35 cellular contexts compared by ENCODE assay signal in the genomic region with DNA sequence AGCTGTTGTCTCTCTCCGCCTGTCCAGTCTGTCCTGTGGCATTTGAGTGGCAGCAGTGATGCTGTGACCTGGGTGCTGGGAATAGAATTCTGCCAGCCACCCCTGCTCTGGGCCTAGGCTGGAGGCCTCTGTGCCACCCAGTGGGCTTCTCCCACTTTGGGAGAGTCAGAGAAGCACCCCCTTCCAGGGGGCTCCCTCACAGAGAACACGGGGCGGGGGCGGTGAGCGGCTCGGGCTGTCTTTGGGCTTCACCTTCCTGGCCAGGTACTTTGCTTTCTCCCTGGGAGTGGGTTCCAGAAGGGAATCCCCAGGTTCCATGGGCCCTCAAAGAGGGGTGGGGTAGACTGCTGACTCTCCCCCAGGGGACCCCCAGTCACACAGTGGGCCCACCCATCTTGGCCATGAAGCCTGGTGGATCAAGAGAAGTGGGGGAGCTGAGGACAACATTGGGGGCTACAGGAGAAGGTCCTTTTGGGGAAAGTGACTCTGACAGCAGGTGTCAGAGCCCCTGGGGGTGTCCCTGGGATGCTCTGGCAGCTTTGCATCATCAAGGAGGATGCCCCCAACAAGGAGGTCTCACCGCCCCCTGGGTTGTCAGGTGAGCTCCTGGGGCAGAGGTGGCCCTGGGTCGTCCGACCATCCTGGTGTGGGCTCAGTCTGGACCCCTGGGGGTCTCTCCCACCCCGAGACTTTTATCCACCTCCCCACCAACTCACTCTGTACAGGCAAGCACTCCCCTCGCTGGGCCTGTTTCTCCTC. TPM values are rescaled to one million over a fixed set of nuclear protein-coding genes. Genes with fewer than 3 reads are reported as not detected.
DNase-seq lines count a peak whose midpoint lies in the region; ATAC-seq, FAIRE-seq and TF ChIP-seq lines count a peak whose summit lies in the region.
"Had no signal": no experiment of that assay in that cellular context is flagged by ENCODE, and none has a peak within 500 bp of the region (broad histone marks: within the 10 kb centered on the region; RNA-seq: fewer than 3 reads in every experiment).

No MANE protein-coding gene starts in this region.

- H3K27ac Mint-ChIP-seq in MCF 10A (ENCODE audit: low read depth, unreplicated experiment) = no peak overlapping the region
- H3K27ac Mint-ChIP-seq: activated naive CD8-positive, alpha-beta T cell treated with anti-CD3 and anti-CD28 coated beads, Interleukin-2, amount 10 ng/mL, durations not matched to agents 7 days and 5 days; CD4-positive, alpha-beta memory T cell; naive thymus-derived CD4-positive, alpha-beta T cell; T-helper 2 cell treated with Interferon-gamma antibody and Interleukin-4, amounts not matched to agents 5 μg/mL and 100 μg/mL, for 36 hours had no signal

- peaks cover 6% of the 10 kb centered on the region for H3K27me3 ChIP-seq in mammary epithelial cell (ENCODE audit: insufficient read depth, low read length)
- no peaks in the 10 kb centered on the region for H3K27me3 ChIP-seq in PC-9 (ENCODE audit: insufficient read depth, low read depth)
- H3K27me3 ChIP-seq in HepG2 (ENCODE audit: control insufficient read depth in 1 of 2, insufficient read depth in 2 of 2, low read length in 2 of 2) = peaks cover 4 to 38% of the 10 kb centered on the region in 2 experiments; a peak in 4 of 5 replicates

- H4K20me1 ChIP-seq in mammary epithelial cell (ENCODE audit: insufficient read depth, low read length) (peaks cover 2% of the 10 kb centered on the region), PC-9 (ENCODE audit: insufficient read depth) (no peaks in the 10 kb centered on the region), HepG2 (ENCODE audit: insufficient read depth, low read length) (no peaks in the 10 kb centered on the region)

- in situ Hi-C loops in mammary epithelial cell (cut with MboI; ENCODE audit: low sequenced_read_pairs in 2 of 2) = no loop called here
- in situ Hi-C loops in HepG2 (cut with HindIII; ENCODE audit: extremely low pct_ligation_motif_present, low pct_unique_long_range_greater_than_20kb) = no loop called here

- H3K79me2 ChIP-seq in mammary epithelial cell (ENCODE audit: insufficient read depth, low read length) (no peaks in the 10 kb centered on the region), PC-9 (ENCODE audit: low read depth) (no peaks in the 10 kb centered on the region), HepG2 (ENCODE audit: insufficient read depth, low read length) (no peaks in the 10 kb centered on the region)

- CTCF ChIA-PET in mammary epithelial cell (lab: Charles Lee; ENCODE audit: low non-redundant PET) (no interaction called here), MCF 10A (lab: Yijun Ruan, JAX) (interaction anchor here (0.7 kb wide), 1 partner anchor 625 kb away, joined by 3 read pairs; no protein-coding TSS in a partner anchor), PC-9 (lab: Charles Lee) (no interaction called here), HepG2 (lab: Yijun Ruan, JAX; ENCODE audit: low intra/inter-chr PET ratio, low total read pairs) (no interaction called here)

- no peaks in the 10 kb centered on the region for H3K9me2 ChIP-seq in PC-9 (ENCODE audit: insufficient read depth)

- dilution Hi-C loops in mammary epithelial cell (cut with HindIII; ENCODE audit: low sequenced_read_pairs) = no loop called here

- H3K4me3 Mint-ChIP-seq in MCF 10A (ENCODE audit: unreplicated experiment) = no peak overlapping the region
- H3K4me3 Mint-ChIP-seq in activated T-cell treated with anti-CD3 and anti-CD28 coated beads, Interleukin-2, amount 50 U/mL, for 4 hours = no peak overlapping the region

- POLR2A ChIA-PET in MCF 10A (lab: Yijun Ruan, JAX) (interaction anchor here (0.9 kb wide), 1 partner anchor 20 kb away, joined by 4 read pairs; no protein-coding TSS in a partner anchor), PC-9 (lab: Charles Lee; ENCODE audit: unreplicated experiment) (interaction anchor here (0.5 to 0.9 kb wide), 2 partner anchors 8 to 21 kb away, joined by 3 to 5 read pairs; no protein-coding TSS in a partner anchor), HepG2 (lab: Yijun Ruan, JAX) (interaction anchor here (1.4 kb wide), 1 partner anchor 225 kb away, joined by 4 read pairs; the partner anchor contains the start of genes HDLBP and SEPTIN2)

- H3K27ac ChIP-seq in mammary epithelial cell (ENCODE audit: insufficient read depth, low read depth, low read length) = no peak overlapping the region
- no peak overlapping the region for H3K27ac ChIP-seq in PC-9
- no peak overlapping the region for H3K27ac ChIP-seq in HepG2 (ENCODE audit: extremely low read length, insufficient read depth, low read length)
- H3K27ac ChIP-seq in coronary artery = peak overlapping the region in 1 of 2 donors; percentile 51
- H3K27ac ChIP-seq: prostate gland had no signal

- peaks cover 9% of the 10 kb centered on the region; the same call in 1 of the 2 replicates for H3F3A ChIP-seq in PC-9 (ENCODE audit: insufficient read depth, low read depth)

- no peak overlapping the region for H2AFZ ChIP-seq in mammary epithelial cell (ENCODE audit: low read depth, low read length)
- no peak overlapping the region for H2AFZ ChIP-seq in PC-9
- H2AFZ ChIP-seq in HepG2 (ENCODE audit: low read length) = no peak overlapping the region

- no peak for FAIRE-seq in HepG2 (lab: Jason Lieb, UNC)
- no peak for FAIRE-seq in D721Med (lab: Jason Lieb, UNC)

- intact Hi-C loops in mammary epithelial cell (cut with micrococcal nuclease) (loop anchor here (2.0 to 5.0 kb wide), 2 partner anchors 31 to 98 kb away; partner anchors contain the start of genes ATG4B, STK25 and THAP4), MCF 10A (cut with micrococcal nuclease) (no loop called here), PC-9 (cut with micrococcal nuclease; ENCODE audit: unreplicated experiment) (loop anchor here (10.0 kb wide), 1 partner anchor 165 kb away; the partner anchor contains the start of gene ING5), HepG2 (cut with micrococcal nuclease; ENCODE audit: unreplicated experiment) (no loop called here)

- peaks cover 18% of the 10 kb centered on the region for H3K4me1 ChIP-seq in mammary epithelial cell (ENCODE audit: insufficient read depth, low read length)
- H3K4me1 ChIP-seq in PC-9 (replicated peaks; ENCODE audit: insufficient read depth) = no peaks in the 10 kb centered on the region; the same call in 1 of the 2 replicates
- H3K4me1 ChIP-seq in HepG2 (ENCODE audit: insufficient read depth, low read length) = peaks cover 53% of the 10 kb centered on the region

- TF ChIP-seq EP300 in HepG2 (IDR thresholded peaks at IDR 0.05; ENCODE audit: low read depth in 2 of 2, low read length in 2 of 2) = no peak
- TF ChIP-seq EP300 in HepG2 (CRISPR knock-in tag; IDR thresholded peaks at IDR 0.05; ENCODE audit: borderline replicate concordance) = no peak

- H3K36me3 ChIP-seq in mammary epithelial cell (ENCODE audit: insufficient read depth, low read length) (no peaks in the 10 kb centered on the region), PC-9 (ENCODE audit: low read depth) (no peaks in the 10 kb centered on the region), HepG2 (replicated peaks in 1 of 2; ENCODE audit: control insufficient read depth in 1 of 2, insufficient read depth in 2 of 2, low read length in 2 of 2) (no peaks in the 10 kb centered on the region)
- H3K36me3 ChIP-seq: HAP-1, prostate gland, sigmoid colon, transverse colon had no signal

- BruUV-seq in mammary epithelial cell (replicated peaks; lab: Mats Ljungman, UMichigan) (no TSS peak), MCF 10A (replicated peaks; lab: Mats Ljungman, UMichigan) (no TSS peak), PC-9 (replicated peaks; lab: Mats Ljungman, UMichigan) (no TSS peak), HepG2 (replicated peaks; lab: Mats Ljungman, UMichigan) (no TSS peak)

- no peak overlapping the region for H3K4me3 ChIP-seq in mammary epithelial cell (replicated peaks in 1 of 3; ENCODE audit: insufficient read depth in 1 of 3, low read depth in 2 of 3, low read length in 3 of 3)
- H3K4me3 ChIP-seq in PC-9 = no peak overlapping the region
- H3K4me3 ChIP-seq in HepG2 (replicated peaks in 1 of 3; ENCODE audit: insufficient read depth in 1 of 3, low read depth in 2 of 3, low read length in 3 of 3) = peak overlapping the region in 1 of 3 experiments; percentile 79; a peak in 1 of 6 replicates
- H3K4me3 ChIP-seq in coronary artery = no peak overlapping the region

- no peak for TF ChIP-seq RAD21 in HepG2 (CRISPR knock-in tag; IDR thresholded peaks at IDR 0.05)

- WGBS in mammary epithelial cell (ENCODE audit: low coverage, missing lambda C conversion rate) = 96% methylated on average over 7 of the region's 11 CpGs
- 59% methylated on average over 5 of the region's 11 CpGs for WGBS in HepG2 (ENCODE audit: low lambda C conversion rate)

- DNase-seq in mammary epithelial cell = no peak
- DNase-seq in MCF 10A (ENCODE audit: unreplicated experiment) = no peak
- no peak for DNase-seq in PC-9
- no peak for DNase-seq in HepG2 (ENCODE audit: low spot score)
- no peak for DNase-seq in D721Med (ENCODE audit: insufficient read length, low spot score)
- DNase-seq in anterior cingulate cortex (lab: John Stamatoyannopoulos, UW) = no peak
- DNase-seq in activated T-cell treated with anti-CD3 and anti-CD28 coated beads, Interleukin-2, amount 50 U/mL, for 4 hours = no peak
- no peak for DNase-seq in coronary artery (ENCODE audit: low spot score)
- DNase-seq: activated CD8-positive, alpha-beta T cell treated with anti-CD3 and anti-CD28 coated beads, Interleukin-2, amount 10 ng/mL, durations not matched to agents 7 days and 5 days; activated effector memory CD4-positive, alpha-beta T cell treated with anti-CD3 and anti-CD28 coated beads, Interleukin-2, amount 50 U/mL, for 16 hours; activated naive CD8-positive, alpha-beta T cell treated with anti-CD3 and anti-CD28 coated beads, Interleukin-2, amount 10 ng/mL, durations not matched to agents 7 days and 5 days; activated T-cell treated with anti-CD3 and anti-CD28 coated beads for 4 hours; CD4-positive, alpha-beta memory T cell; dermis blood vessel endothelial cell; endodermal cell; glutamatergic neuron; Karpas-422; naive thymus-derived CD4-positive, alpha-beta T cell; NCI-H1417 treated with DMSO at 0.1 percent for 48 hours; NCI-H2081; NCI-H2227 treated with DMSO at 0.1 percent for 48 hours; NCI-H526 treated with DMSO at 0.1 percent for 48 hours; NK-92 treated with Interleukin-12 subunit alpha and Interleukin-12 subunit beta, amount 100 ng/mL, for 24 hours; nucleus accumbens; PC-3; SHP77; sigmoid colon; stimulated activated CD4-positive, alpha-beta T cell treated with anti-CD3 and anti-CD28 coated beads, Interleukin-4, amount 100 ng/mL, for 1 hour; transverse colon had no signal

- no peaks in the 10 kb centered on the region for H3K4me1 Mint-ChIP-seq in MCF 10A (ENCODE audit: insufficient read depth, unreplicated experiment)
- peaks cover 3% of the 10 kb centered on the region for H3K4me1 Mint-ChIP-seq in activated T-cell treated with anti-CD3 and anti-CD28 coated beads, Interleukin-2, amount 50 U/mL, for 4 hours (ENCODE audit: low read depth)
- H3K4me1 Mint-ChIP-seq: central memory CD8-positive, alpha-beta T cell had no signal

- no peaks in the 10 kb centered on the region for H3K9me3 Mint-ChIP-seq in MCF 10A (ENCODE audit: unreplicated experiment)
- no peaks in the 10 kb centered on the region for H3K9me3 Mint-ChIP-seq in activated T-cell treated with anti-CD3 and anti-CD28 coated beads, Interleukin-2, amount 50 U/mL, for 4 hours
- H3K9me3 Mint-ChIP-seq: activated naive CD8-positive, alpha-beta T cell treated with anti-CD3 and anti-CD28 coated beads, Interleukin-2, amount 10 ng/mL, durations not matched to agents 7 days and 5 days; CD4-positive, alpha-beta memory T cell; central memory CD8-positive, alpha-beta T cell; endodermal cell; mesothelial cell of epicardium; naive thymus-derived CD4-positive, alpha-beta T cell; T-helper 2 cell treated with Interferon-gamma antibody and Interleukin-4, amounts not matched to agents 5 μg/mL and 100 μg/mL, for 36 hours had no signal

- TF ChIP-seq POLR2A in HepG2 (IDR thresholded peaks at IDR 0.05; ENCODE audit: insufficient read depth in 1 of 2, low read depth in 2 of 2, low read length in 2 of 2) = no peak

- H3K4me2 ChIP-seq in mammary epithelial cell (ENCODE audit: insufficient read depth, low read depth, low read length) (peak overlapping the region; percentile 97), PC-9 (peak overlapping the region; percentile 85; the same call in 1 of the 2 replicates), HepG2 (ENCODE audit: low read depth, low read length) (peak overlapping the region; percentile 91; the same call in 1 of the 2 replicates)

- no peak overlapping the region for H3K9ac ChIP-seq in mammary epithelial cell (ENCODE audit: insufficient read depth, low read length)
- H3K9ac ChIP-seq in HepG2 (ENCODE audit: insufficient read depth, low read depth, low read length) = 0 out of 2 replicates have a peak overlapping the region, but pooled peaks have one; percentile 61

- ATAC-seq in HepG2 = peak; percentile 1; the same call in 2 of the 3 replicates
- ATAC-seq in activated T-cell treated with anti-CD3 and anti-CD28 coated beads, Interleukin-2, amount 50 U/mL, for 4 hours = no peak
- ATAC-seq: activated CD8-positive, alpha-beta T cell treated with anti-CD3 and anti-CD28 coated beads, Interleukin-2, amount 10 ng/mL, durations not matched to agents 7 days and 5 days; left lobe of liver; naive thymus-derived CD4-positive, alpha-beta T cell; PC-3 had no signal

- H3K36me3 Mint-ChIP-seq in MCF 10A (ENCODE audit: insufficient read depth, unreplicated experiment) = no peaks in the 10 kb centered on the region
- no peaks in the 10 kb centered on the region for H3K36me3 Mint-ChIP-seq in activated T-cell treated with anti-CD3 and anti-CD28 coated beads, Interleukin-2, amount 50 U/mL, for 4 hours (ENCODE audit: insufficient read depth)
- H3K36me3 Mint-ChIP-seq: activated naive CD8-positive, alpha-beta T cell treated with anti-CD3 and anti-CD28 coated beads, Interleukin-2, amount 10 ng/mL, durations not matched to agents 7 days and 5 days; CD4-positive, alpha-beta memory T cell; mesothelial cell of epicardium; naive thymus-derived CD4-positive, alpha-beta T cell had no signal

- TF ChIP-seq CTCF in mammary epithelial cell (conservative IDR thresholded peaks at IDR 0.05 in 1 of 2, IDR thresholded peaks at IDR 0.05 in 1 of 2; ENCODE audit: extremely low read depth in 1 of 2, insufficient read depth in 1 of 2, low read depth in 1 of 2, low read length in 2 of 2) (no peak), MCF 10A (IDR thresholded peaks at IDR 0.05; ENCODE audit: unreplicated experiment) (no peak), PC-9 (conservative IDR thresholded peaks at IDR 0.05) (no peak), HepG2 (CRISPR knock-in tag; IDR thresholded peaks at IDR 0.05) (no peak), D721Med (IDR thresholded peaks at IDR 0.05; ENCODE audit: insufficient read depth, missing control alignments) (no peak), coronary artery (IDR thresholded peaks at IDR 0.05) (no peak)

- H3K9me3 ChIP-seq in mammary epithelial cell (replicated peaks; ENCODE audit: insufficient read depth, low read length) = no peaks in the 10 kb centered on the region
- no peaks in the 10 kb centered on the region for H3K9me3 ChIP-seq in PC-9 (ENCODE audit: insufficient read depth, low read depth)
- no peaks in the 10 kb centered on the region for H3K9me3 ChIP-seq in HepG2 (ENCODE audit: low read length)
- H3K9me3 ChIP-seq: HAP-1, prostate gland, sigmoid colon, transverse colon had no signal

- no peaks in the 10 kb centered on the region for H3K27me3 Mint-ChIP-seq in MCF 10A (ENCODE audit: insufficient read depth, unreplicated experiment)
- peaks cover 25% of the 10 kb centered on the region for H3K27me3 Mint-ChIP-seq in activated T-cell treated with anti-CD3 and anti-CD28 coated beads, Interleukin-2, amount 50 U/mL, for 4 hours (ENCODE audit: low read depth)

RNA-seq across cellular contexts. Expression of gene BOK, which starts 18.8 kb away (rescaled TPM):
- total RNA-seq in mammary epithelial cell = 10 to 100 TPM; 21.3 to 38.5 TPM
- polyA plus RNA-seq in mammary epithelial cell = 23.3 TPM
- polyA minus RNA-seq in mammary epithelial cell = 7.2 TPM
- 15.5 and 18.6 TPM in 2 replicates for total RNA-seq in MCF 10A (2022)
- total RNA-seq in PC-9 (2021) = 72.8 and 107 TPM in 2 replicates
- 30.2 and 35.5 TPM in 2 replicates for total RNA-seq in HepG2 (2016; rRNA removed; fragmentation: Illumina TruSeq; extraction: Trizol)
- 22.2 and 23.9 TPM in 2 replicates for total RNA-seq in HepG2 (2016; cell fraction: cytosol; rRNA removed; fragmentation: Illumina TruSeq; extraction: Trizol; ENCODE audit: low read depth)
- 28.1 and 36.4 TPM in 2 replicates for total RNA-seq in HepG2 (2016; cell fraction: insoluble cytoplasmic fraction; rRNA removed; fragmentation: Illumina TruSeq; extraction: Trizol)
- total RNA-seq in HepG2 (2016; cell fraction: membrane; rRNA removed; fragmentation: Illumina TruSeq; extraction: Trizol) = 58.8 and 67.3 TPM in 2 replicates
- 18.8 and 20.8 TPM in 2 replicates for total RNA-seq in HepG2 (2016; cell fraction: nucleus; rRNA removed; fragmentation: Illumina TruSeq; extraction: Trizol)
- 39.2 and 58.1 TPM in 2 replicates for polyA plus RNA-seq in HepG2 (2011; rRNA removed)
- 49.3 and 71.9 TPM in 2 replicates for polyA plus RNA-seq in HepG2 (2011; cell fraction: cytosol; rRNA removed)
- polyA plus RNA-seq in HepG2 (2011; cell fraction: nucleus; rRNA removed) = 101 and 104 TPM in 2 replicates
- 43.9 and 55.3 TPM in 2 replicates for polyA plus RNA-seq in HepG2 (2012)
- 28.1 and 33.7 TPM in 2 replicates for polyA plus RNA-seq in HepG2 (2016; cell fraction: cytosol; fragmentation: Illumina TruSeq; extraction: Trizol; ENCODE audit: low read depth)
- polyA plus RNA-seq in HepG2 (2016; cell fraction: insoluble cytoplasmic fraction; fragmentation: Illumina TruSeq; extraction: Trizol; ENCODE audit: low read depth) = 37.9 and 46.1 TPM in 2 replicates
- polyA plus RNA-seq in HepG2 (2016; cell fraction: membrane; fragmentation: Illumina TruSeq; extraction: Trizol; ENCODE audit: low read depth) = 64.2 and 66.8 TPM in 2 replicates
- polyA plus RNA-seq in HepG2 (2016; cell fraction: nucleus; fragmentation: Illumina TruSeq; extraction: Trizol; ENCODE audit: insufficient read depth, low read depth) = 41.2 and 42.5 TPM in 2 replicates
- polyA minus RNA-seq in HepG2 (2011; rRNA and poly(A)+ RNA removed; ENCODE audit: low replicate concordance) = 10.1 and 74.6 TPM in 2 replicates
- polyA minus RNA-seq in HepG2 (2011; cell fraction: cytosol; rRNA and poly(A)+ RNA removed) = 39.7 and 41.5 TPM in 2 replicates
- 9.9 and 12.7 TPM in 2 replicates for polyA minus RNA-seq in HepG2 (2011; cell fraction: nucleus; rRNA and poly(A)+ RNA removed)
- total RNA-seq in activated T-cell treated with anti-CD3 and anti-CD28 coated beads, Interleukin-2, amount 50 U/mL, for 4 hours = under 1 TPM; 0.15 to 0.19 (median 0.16) TPM
- total RNA-seq: activated CD8-positive, alpha-beta T cell treated with anti-CD3 and anti-CD28 coated beads, Interleukin-2, amount 10 ng/mL, durations not matched to agents 7 days and 5 days; activated naive CD8-positive, alpha-beta T cell treated with anti-CD3 and anti-CD28 coated beads, Interleukin-2, amount 10 ng/mL, durations not matched to agents 7 days and 5 days; CD4-positive, alpha-beta memory T cell had no signal
- polyA plus RNA-seq: CD4-positive, alpha-beta memory T cell had no signal

RNA-seq across cellular contexts. Expression of gene STK25, which starts 31.4 kb away (rescaled TPM):
- total RNA-seq in mammary epithelial cell (100 to 1,000 TPM; 142 to 188 TPM), MCF 10A (2022) (102 and 117 TPM in 2 replicates), PC-9 (2021) (201 and 268 TPM in 2 replicates), HepG2 (2016; rRNA removed; fragmentation: Illumina TruSeq; extraction: Trizol) (123 and 177 TPM in 2 replicates)
- polyA plus RNA-seq in mammary epithelial cell (240 TPM), HepG2 (2011; rRNA removed) (481 and 626 TPM in 2 replicates)
- 552 TPM for polyA minus RNA-seq in mammary epithelial cell
- 143 and 149 TPM in 2 replicates for total RNA-seq in HepG2 (2016; cell fraction: cytosol; rRNA removed; fragmentation: Illumina TruSeq; extraction: Trizol; ENCODE audit: low read depth)
- total RNA-seq in HepG2 (2016; cell fraction: insoluble cytoplasmic fraction; rRNA removed; fragmentation: Illumina TruSeq; extraction: Trizol) = 108 and 184 TPM in 2 replicates
- 217 TPM in 2 replicates for total RNA-seq in HepG2 (2016; cell fraction: membrane; rRNA removed; fragmentation: Illumina TruSeq; extraction: Trizol)
- total RNA-seq in HepG2 (2016; cell fraction: nucleus; rRNA removed; fragmentation: Illumina TruSeq; extraction: Trizol) = 128 and 139 TPM in 2 replicates
- polyA plus RNA-seq in HepG2 (2011; cell fraction: cytosol; rRNA removed) = 323 and 410 TPM in 2 replicates
- polyA plus RNA-seq in HepG2 (2011; cell fraction: nucleus; rRNA removed) = 1,381 and 1,393 TPM in 2 replicates
- polyA plus RNA-seq in HepG2 (2012) = 200 and 245 TPM in 2 replicates
- 126 and 132 TPM in 2 replicates for polyA plus RNA-seq in HepG2 (2016; cell fraction: cytosol; fragmentation: Illumina TruSeq; extraction: Trizol; ENCODE audit: low read depth)
- polyA plus RNA-seq in HepG2 (2016; cell fraction: insoluble cytoplasmic fraction; fragmentation: Illumina TruSeq; extraction: Trizol; ENCODE audit: low read depth) = 133 and 166 TPM in 2 replicates
- 186 and 199 TPM in 2 replicates for polyA plus RNA-seq in HepG2 (2016; cell fraction: membrane; fragmentation: Illumina TruSeq; extraction: Trizol; ENCODE audit: low read depth)
- 341 and 351 TPM in 2 replicates for polyA plus RNA-seq in HepG2 (2016; cell fraction: nucleus; fragmentation: Illumina TruSeq; extraction: Trizol; ENCODE audit: insufficient read depth, low read depth)
- polyA minus RNA-seq in HepG2 (2011; rRNA and poly(A)+ RNA removed; ENCODE audit: low replicate concordance) = 198 and 615 TPM in 2 replicates
- polyA minus RNA-seq in HepG2 (2011; cell fraction: cytosol; rRNA and poly(A)+ RNA removed) = 125 and 128 TPM in 2 replicates
- 166 and 229 TPM in 2 replicates for polyA minus RNA-seq in HepG2 (2011; cell fraction: nucleus; rRNA and poly(A)+ RNA removed)
- 100 to 1,000 TPM in 2 of 3 donors, 10 to 100 TPM in 1; 97.1 to 104 (median 100) TPM for total RNA-seq in activated T-cell treated with anti-CD3 and anti-CD28 coated beads, Interleukin-2, amount 50 U/mL, for 4 hours

Comparison
In these comparisons a context has a peak if more than half of its experiments do, and no peak if none do; other contexts are left out.
1. intact Hi-C loops: an anchor here in mammary epithelial cell (2.0 to 5.0 kb wide) and PC-9 (10.0 kb wide); none called in MCF 10A and HepG2.
2. RNA of gene BOK, which starts 18.8 kb away (total RNA-seq): 72.8 to 107 TPM in PC-9, 21.3 to 38.5 TPM in mammary epithelial cell, 18.8 to 67.3 TPM in HepG2 and 15.5 to 18.6 TPM in MCF 10A; 0.15 to 0.19 TPM in activated T-cell treated with anti-CD3 and anti-CD28 coated beads, Interleukin-2, amount 50 U/mL, for 4 hours; every median in the first group is over 10 times any median in the second.
3. Peak in every context shown above with its lines, with median percentiles within 50 percentile points of each other: H3K4me2 ChIP-seq.